ENCODE assay signal across 28 cellular contexts in the genomic region with DNA sequence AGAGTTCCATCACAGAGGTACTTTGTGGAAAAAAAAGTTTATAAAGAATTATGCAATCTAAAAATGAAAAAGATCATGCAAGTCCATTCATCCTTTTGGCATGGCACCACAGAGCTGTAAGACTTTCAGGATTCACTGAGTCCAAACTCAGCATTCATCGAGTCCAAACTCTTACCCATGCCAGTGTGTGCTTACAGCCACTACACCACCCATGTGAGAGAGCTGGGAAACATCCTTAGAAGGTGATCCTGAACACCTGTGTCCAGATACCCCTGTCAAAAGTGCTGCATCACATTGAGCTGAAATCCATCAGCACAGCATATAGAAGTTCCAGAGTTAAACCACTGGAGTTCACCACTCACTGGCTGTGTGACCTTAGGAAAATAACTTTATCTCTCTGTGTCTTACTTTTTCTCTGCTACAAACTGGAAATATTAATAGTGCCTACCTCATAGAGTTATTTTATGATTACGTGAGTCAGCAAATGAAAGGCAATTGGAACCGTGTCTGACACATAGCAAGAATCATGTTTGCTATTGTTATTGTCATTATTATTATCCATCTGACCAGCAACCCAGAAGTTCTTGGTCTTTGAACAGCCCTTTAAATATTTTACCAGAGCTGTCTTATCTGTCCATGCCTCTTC.
"Had no signal": no experiment of that assay in that cellular context is flagged by ENCODE, and none has a peak within 500 bp of the region (broad histone marks: within the 10 kb centered on the region; RNA-seq: fewer than 3 reads in every experiment).

No MANE protein-coding gene starts in this region.

- H3K36me3 ChIP-seq: breast epithelium, cardiac muscle cell, esophagus muscularis mucosa, WERI-Rb-1 had no signal

- ATAC-seq: activated CD4-positive, CD25-positive, alpha-beta regulatory T cell treated with anti-CD3 and anti-CD28 coated beads, Interleukin-2, amount 50 U/mL, for 24 hours; activated CD8-positive, alpha-beta T cell treated with anti-CD3 and anti-CD28 coated beads for 36 hours; activated T-cell treated with anti-CD3 and anti-CD28 coated beads, Interleukin-2, amount 50 U/mL, for 4 hours; activated T-helper 17 cell treated with anti-CD3 and anti-CD28 coated beads, Interleukin-2, amount 50 U/mL, for 72 hours; T-helper 17 cell had no signal

- DNase-seq: activated B cell treated with CpG ODN at 0.5 μM for 24 hours; activated CD4-positive, alpha-beta T cell treated with anti-CD3 and anti-CD28 coated beads for 48 hours; activated CD4-positive, alpha-beta T cell treated with anti-CD3 and anti-CD28 coated beads, Interleukin-2, amount 50 U/mL, for 1 hour; activated CD4-positive, alpha-beta T cell treated with anti-CD3 and anti-CD28 coated beads, Interleukin-2, amount 50 U/mL, for 48 hours; activated CD8-positive, alpha-beta memory T cell treated with anti-CD3 and anti-CD28 coated beads for 24 hours; activated CD8-positive, alpha-beta T cell treated with anti-CD3 and anti-CD28 coated beads for 36 hours; activated effector memory CD4-positive, alpha-beta T cell treated with Interleukin-2 at 50 U/mL for 16 hours; activated gamma-delta T cell treated with Interleukin-2 at 50 U/mL for 16 hours; activated naive CD4-positive, alpha-beta T cell treated with anti-CD3 and anti-CD28 coated beads, Interleukin-2, amount 50 U/mL, for 16 hours; activated naive CD4-positive, alpha-beta T cell treated with Interleukin-2 at 50 U/mL for 16 hours; activated T-cell treated with anti-CD3 and anti-CD28 coated beads, Interleukin-2, amount 50 U/mL, for 4 hours; amygdala; dorsolateral prefrontal cortex; effector memory CD4-positive, alpha-beta T cell; endodermal cell; foreskin fibroblast; head of caudate nucleus; T-helper 1 cell; T-helper 17 cell; T1000; WERI-Rb-1 had no signal

- H3K4me1 ChIP-seq: ascending aorta, breast epithelium had no signal

- H3K27me3 ChIP-seq: ascending aorta, breast epithelium, cardiac muscle cell, esophagus muscularis mucosa had no signal

- H3K4me3 ChIP-seq: ascending aorta, breast epithelium, cardiac muscle cell, coronary artery, dorsolateral prefrontal cortex, esophagus muscularis mucosa had no signal

- H3K9me3 ChIP-seq: ascending aorta, breast epithelium, esophagus muscularis mucosa had no signal

- H3K27ac ChIP-seq: ascending aorta, breast epithelium, cardiac muscle cell, coronary artery, dorsolateral prefrontal cortex, esophagus muscularis mucosa, WERI-Rb-1 had no signal
